In genomic region chr1:11803924-11804665, GRCh38 we compare ENCODE assay signal across 9 cellular contexts. TPM values are rescaled to one million over a fixed set of nuclear protein-coding genes. Genes with fewer than 3 reads are reported as not detected.
A peak's percentile ranks its signal among the peaks of the same experiment; 100 is the strongest.
DNase-seq lines count a peak whose midpoint lies in the region; ATAC-seq, FAIRE-seq and TF ChIP-seq lines count a peak whose summit lies in the region.
"Not testable (repeated sequence)": the region's sequence is repeated elsewhere in the genome, so short reads cannot be mapped to it uniquely, and the experiment has no call there.
"Had no signal": no experiment of that assay in that cellular context is flagged by ENCODE, and none has a peak within 500 bp of the region (broad histone marks: within the 10 kb centered on the region; RNA-seq: fewer than 3 reads in every experiment).

No MANE protein-coding gene starts in this region.

- peak overlapping the region; percentile 92 for H2AFZ ChIP-seq in IMR-90 (replicated peaks; ENCODE audit: low read length, poor library complexity)

- not testable (repeated sequence) for ATAC-seq in IMR-90 (ENCODE audit: low read depth); thoracic aorta (ENCODE audit: insufficient number of reproducible peaks, low FRiP score, low read depth)
- ATAC-seq in pancreas, result peak in 1 of 4 donors; percentile 1

- TF ChIP-seq POLR2A in IMR-90 (IDR thresholded peaks at IDR 0.05; ENCODE audit: low read depth, low read length), result 0 out of 2 replicates have a peak, but pooled peaks have one; percentile 11
- not testable (repeated sequence) for TF ChIP-seq POLR2A in esophagus muscularis mucosa (IDR thresholded peaks at IDR 0.05; ENCODE audit: low read depth)

- TF ChIP-seq EP300 in esophagus muscularis mucosa (IDR thresholded peaks at IDR 0.05), result not testable (repeated sequence)

- TF ChIP-seq RAD21 in IMR-90 (IDR thresholded peaks at IDR 0.05; ENCODE audit: low read length), result not testable (repeated sequence)
- TF ChIP-seq RAD21 in liver (IDR thresholded peaks at IDR 0.05), result peak; percentile 17 to 24

- H3K23ac ChIP-seq in IMR-90 (ENCODE audit: low read depth, low read length), result peak overlapping the region; percentile 61

- peak overlapping the region; percentile 95 for H2AK9ac ChIP-seq in IMR-90 (replicated peaks; ENCODE audit: low read depth, low read length, poor library complexity)

- H3K36me3 ChIP-seq in IMR-90 (ENCODE audit: control insufficient read depth, insufficient read depth, low read length) (peaks cover 16% of the 10 kb centered on the region), WERI-Rb-1 (peaks cover 28% of the 10 kb centered on the region), esophagus muscularis mucosa (peaks cover 9 to 38% (median 23%) of the 10 kb centered on the region in 4 donors), liver (ENCODE audit: control insufficient read depth in 4 of 4, insufficient read depth in 3 of 4, low read depth in 1 of 4, low read length in 3 of 4) (peaks cover 3 to 19% (median 13%) of the 10 kb centered on the region in 4 donors), pancreas (peaks cover 0 to 14% (median 0%) of the 10 kb centered on the region in 3 donors), thoracic aorta (peaks cover 15% of the 10 kb centered on the region)

- POLR2A ChIA-PET in IMR-90 (lab: Charles Lee; ENCODE audit: unreplicated experiment), result interaction anchor here (0.7 to 1.1 kb wide), 2 partner anchors 68 to 106 kb away, joined by 3 to 5 read pairs; no protein-coding TSS in a partner anchor

- peak overlapping the region; percentile 93 for H3K4me2 ChIP-seq in IMR-90 (ENCODE audit: low read depth, low read length)

- dilution Hi-C loops in IMR-90 (cut with HindIII; ENCODE audit: low sequenced_read_pairs, unreplicated experiment), result not testable (repeated sequence)

- H4K8ac ChIP-seq in IMR-90 (ENCODE audit: low read depth in 2 of 2, low read length in 2 of 2), result peak overlapping the region in 1 of 2 experiments; percentile 47; a peak in 1 of 4 replicates

- H4K5ac ChIP-seq in IMR-90 (ENCODE audit: low read depth, low read length), result peak overlapping the region; percentile 32

- peaks cover 45 to 53% of the 10 kb centered on the region in 2 donors for H3K36me3 Mint-ChIP-seq in CD14-positive monocyte

- intact Hi-C loops in CD14-positive monocyte (cut with micrococcal nuclease) (loop anchor here in 1 of 2 donors (2.0 to 10.0 kb wide), 3 partner anchors 13 to 181 kb away; partner anchors contain the start of genes AGTRAP and MFN2), IMR-90 (cut with micrococcal nuclease) (loop anchor here (2.0 to 5.0 kb wide), 2 partner anchors 67 to 122 kb away; partner anchors contain the start of genes AGTRAP and MAD2L2)
- intact Hi-C loops in esophagus muscularis mucosa (cut with DNase I); pancreas (cut with DNase I): not testable (repeated sequence)

- not testable (repeated sequence) for H3K9me1 ChIP-seq in IMR-90 (ENCODE audit: insufficient read depth, low read length)

- not testable (repeated sequence) for FAIRE-seq in pancreas (lab: Jason Lieb, UNC)

- H3K14ac ChIP-seq in IMR-90 (replicated peaks; ENCODE audit: low read depth, low read length), result peak overlapping the region; percentile 26

- H3K27ac ChIP-seq in IMR-90 (ENCODE audit: insufficient read depth, low read length), result peak overlapping the region; percentile 92
- H3K27ac ChIP-seq in WERI-Rb-1, result peak overlapping the region; percentile 63
- H3K27ac ChIP-seq in esophagus muscularis mucosa (replicated peaks in 1 of 4), result peak overlapping the region; percentile 95 to 99 (median 98)
- peak overlapping the region; percentile 97 to 98 for H3K27ac ChIP-seq in liver (ENCODE audit: low read depth in 1 of 2, low read length in 2 of 2)
- H3K27ac ChIP-seq in pancreas, result peak overlapping the region in 3 of 4 donors; percentile 93 to 99 (median 96)
- peak overlapping the region; percentile 95 to 99 for H3K27ac ChIP-seq in thoracic aorta

- peak overlapping the region; percentile 42 for H3K9ac ChIP-seq in IMR-90 (ENCODE audit: low read depth, low read length)
- H3K9ac ChIP-seq in liver (ENCODE audit: low read depth in 1 of 2, low read length in 2 of 2), result peak overlapping the region in 1 of 2 donors; percentile 96

- CTCF ChIA-PET in IMR-90 (lab: Yijun Ruan, JAX), result interaction anchor here (0.5 to 1.1 kb wide), 2 partner anchors 19 to 64 kb away, joined by 4 read pairs; no protein-coding TSS in a partner anchor

- H3K4me1 ChIP-seq in IMR-90 (ENCODE audit: control insufficient read depth, insufficient read depth, low read length), result peaks cover 13% of the 10 kb centered on the region
- peaks cover 46 to 81% (median 69%) of the 10 kb centered on the region in 4 donors for H3K4me1 ChIP-seq in esophagus muscularis mucosa
- peaks cover 7 to 53% (median 42%) of the 10 kb centered on the region in 4 donors for H3K4me1 ChIP-seq in liver (ENCODE audit: control insufficient read depth in 4 of 4, insufficient read depth in 4 of 4, low read length in 3 of 4)
- H3K4me1 ChIP-seq in pancreas, result peaks cover 7 to 37% (median 21%) of the 10 kb centered on the region in 3 donors
- H3K4me1 ChIP-seq in thoracic aorta (ENCODE audit: control insufficient read depth in 1 of 2, low read depth in 2 of 2), result peaks cover 30 to 63% of the 10 kb centered on the region in 2 donors

- 100% methylated on average over 2 of the region's 9 CpGs; no CpG with 5 or more reads in 1 of the 2 experiments for WGBS in IMR-90 (ENCODE audit: extremely low coverage in 2 of 2, insufficient read length in 1 of 2), 2 experiments
- WGBS in esophagus muscularis mucosa, result 77% methylated on average over 7 of the region's 9 CpGs
- WGBS in liver, result 35% methylated on average over 9 of the region's 9 CpGs
- WGBS in pancreas, 2 donors, result 56 to 64% methylated on average over 9 of the region's 9 CpGs

- peak overlapping the region; percentile 55; the same call in 1 of the 2 replicates for H3K56ac ChIP-seq in IMR-90 (ENCODE audit: extremely low read depth, insufficient read depth, low read length)

- H3K4me3 Mint-ChIP-seq in CD14-positive monocyte, result peak overlapping the region; percentile 94 to 99

- BruUV-seq in IMR-90 (replicated peaks; lab: Mats Ljungman, UMichigan), result not testable (repeated sequence)

- DNase-seq in CD14-positive monocyte (ENCODE audit: low spot score); IMR-90; WERI-Rb-1; astrocyte of the cerebellum (ENCODE audit: low read depth); esophagus muscularis mucosa (ENCODE audit: extremely low spot score); thoracic aorta (ENCODE audit: low spot score): not testable (repeated sequence)
- peak in 1 of 6 donors; percentile 14 for DNase-seq in pancreas

- H2AK5ac ChIP-seq in IMR-90 (ENCODE audit: low read depth, low read length), result peak overlapping the region; percentile 32; the same call in 1 of the 2 replicates

- H2BK5ac ChIP-seq in IMR-90 (ENCODE audit: low read depth, low read length, poor library complexity, severe bottlenecking), result peak overlapping the region; percentile 71

- peak overlapping the region; percentile 80 to 100 (median 99) for H3K27ac Mint-ChIP-seq in CD14-positive monocyte

- H3K4me3 ChIP-seq in IMR-90 (ENCODE audit: insufficient read depth, low read depth, low read length) (peak overlapping the region; percentile 29; the same call in 1 of the 2 replicates), WERI-Rb-1 (ENCODE audit: low read depth, low read length) (peak overlapping the region; percentile 17), astrocyte of the cerebellum (ENCODE audit: low read depth, low read length) (peak overlapping the region; percentile 48), esophagus muscularis mucosa (peak overlapping the region; percentile 66 to 90 (median 74)), liver (ENCODE audit: low read depth in 1 of 3, low read length in 3 of 3) (peak overlapping the region in 2 of 3 donors; percentile 10 to 72), pancreas (peak overlapping the region in 2 of 4 donors; percentile 70 to 81), thoracic aorta (peak overlapping the region; percentile 83)

- H3K9me3 ChIP-seq in IMR-90 (ENCODE audit: control insufficient read depth, insufficient read depth, low read length); WERI-Rb-1 (ENCODE audit: severe bottlenecking); esophagus muscularis mucosa; liver (ENCODE audit: control insufficient read depth in 4 of 4, low read length in 3 of 4); pancreas; thoracic aorta: not testable (repeated sequence)

- H3K9me3 Mint-ChIP-seq in CD14-positive monocyte, result not testable (repeated sequence)

- peaks cover 70% of the 10 kb centered on the region for H3K4me1 Mint-ChIP-seq in CD14-positive monocyte

- H3K4ac ChIP-seq in IMR-90 (ENCODE audit: low read depth, low read length), result peak overlapping the region; percentile 57

- H2BK120ac ChIP-seq in IMR-90 (ENCODE audit: low read depth, low read length), result peak overlapping the region; percentile 61

- H4K20me1 ChIP-seq in IMR-90 (ENCODE audit: insufficient read depth, low read length), result not testable (repeated sequence)

- not testable (repeated sequence) for H3K27me3 Mint-ChIP-seq in CD14-positive monocyte (ENCODE audit: low read depth in 3 of 3)

- not testable (repeated sequence) for H3K27me3 ChIP-seq in IMR-90 (ENCODE audit: control insufficient read depth, insufficient read depth, low read length); WERI-Rb-1 (ENCODE audit: insufficient read depth, low read depth, severe bottlenecking); esophagus muscularis mucosa; liver (ENCODE audit: control insufficient read depth in 4 of 4, insufficient read depth in 4 of 4, low read length in 3 of 4); pancreas; thoracic aorta (replicated peaks; ENCODE audit: insufficient read depth)

- not testable (repeated sequence) for TF ChIP-seq CTCF in CD14-positive monocyte (IDR thresholded peaks at IDR 0.05); IMR-90 (conservative IDR thresholded peaks at IDR 0.05; ENCODE audit: low read depth, low read length); WERI-Rb-1 (IDR thresholded peaks at IDR 0.05; ENCODE audit: low read depth, low read length); astrocyte of the cerebellum (IDR thresholded peaks at IDR 0.05; ENCODE audit: low read depth, low read length, missing control alignments); esophagus muscularis mucosa (IDR thresholded peaks at IDR 0.05); liver (IDR thresholded peaks at IDR 0.05; ENCODE audit: low read depth, low read length, missing input control); pancreas (IDR thresholded peaks at IDR 0.05); thoracic aorta (IDR thresholded peaks at IDR 0.05)

- peak overlapping the region; percentile 16; the same call in 1 of the 2 replicates for H4K91ac ChIP-seq in IMR-90 (ENCODE audit: insufficient read depth, low read depth, low read length)

- H2BK20ac ChIP-seq in IMR-90 (ENCODE audit: low read depth, low read length), result peak overlapping the region; percentile 44; the same call in 1 of the 2 replicates

- in situ Hi-C loops in IMR-90 (cut with MboI; ENCODE audit: low sequenced_read_pairs); astrocyte of the cerebellum (cut with HindIII; ENCODE audit: low sequenced_read_pairs): not testable (repeated sequence)

- peaks cover 10 to 63% of the 10 kb centered on the region in 2 experiments; a peak in 3 of 4 replicates for H3K79me1 ChIP-seq in IMR-90 (ENCODE audit: low read depth in 1 of 2, low read length in 2 of 2)

- peak overlapping the region; percentile 30 for H3K18ac ChIP-seq in IMR-90 (ENCODE audit: low read depth, low read length)

- H2BK15ac ChIP-seq in IMR-90 (ENCODE audit: low read depth, low read length), result peak overlapping the region; percentile 27; the same call in 1 of the 3 replicates

RNA-seq across cellular contexts. Expression of gene MTHFR, which starts 1.7 kb away (rescaled TPM):
- 1 to 10 TPM; 4.5 to 8.5 TPM for polyA plus RNA-seq in CD14-positive monocyte
- total RNA-seq in IMR-90 (2012; rRNA removed), result 6.7 and 7.3 TPM in 2 replicates
- polyA plus RNA-seq in IMR-90 (2012; rRNA removed), result 6.7 and 7.4 TPM in 2 replicates
- polyA plus RNA-seq in IMR-90 (2012; cell fraction: cytosol; rRNA removed), result 3.5 and 5.5 TPM in 2 replicates
- polyA plus RNA-seq in IMR-90 (2012; cell fraction: nucleus; rRNA removed; ENCODE audit: low replicate concordance), result 16.7 and 23.0 TPM in 2 replicates
- total RNA-seq in esophagus muscularis mucosa, result 10 to 100 TPM; 23.4 to 38.6 (median 26.8) TPM
- total RNA-seq in liver, result 10 to 100 TPM; 27.6 to 29.0 TPM
- polyA plus RNA-seq in liver, result 1 to 10 TPM; 5.5 to 9.0 TPM
- 10 to 100 TPM; 12.7 to 18.2 (median 15.6) TPM for total RNA-seq in pancreas
- 10 to 100 TPM in 1 of 2 donors, 1 to 10 TPM in 1; 9.6 to 19.1 TPM for polyA plus RNA-seq in pancreas
- 10 to 100 TPM; 30.3 to 81.4 TPM for total RNA-seq in thoracic aorta

RNA-seq across cellular contexts. Expression of gene CLCN6, which starts 1.9 kb away (rescaled TPM):
- 1 to 10 TPM; 3.8 to 4.2 TPM for polyA plus RNA-seq in CD14-positive monocyte
- total RNA-seq in IMR-90 (2012; rRNA removed), result 4.1 and 5.0 TPM in 2 replicates
- polyA plus RNA-seq in IMR-90 (2012; rRNA removed), result 9.7 and 10.6 TPM in 2 replicates
- 3.5 and 5.0 TPM in 2 replicates for polyA plus RNA-seq in IMR-90 (2012; cell fraction: cytosol; rRNA removed)
- 42.7 and 54.8 TPM in 2 replicates for polyA plus RNA-seq in IMR-90 (2012; cell fraction: nucleus; rRNA removed; ENCODE audit: low replicate concordance)
- total RNA-seq in esophagus muscularis mucosa, result 10 to 100 TPM; 12.5 to 19.7 (median 15.5) TPM
- total RNA-seq in liver, result 1 to 10 TPM; 5.6 to 9.0 TPM
- 1 to 10 TPM; 5.0 to 7.3 TPM for polyA plus RNA-seq in liver
- total RNA-seq in pancreas, result 10 to 100 TPM in 1 of 6 donors, 1 to 10 TPM in 5; 4.3 to 12.3 (median 6.0) TPM
- polyA plus RNA-seq in pancreas, result 10 to 100 TPM; 13.6 to 16.8 TPM
- total RNA-seq in thoracic aorta, result 10 to 100 TPM; 27.5 to 31.5 TPM

RNA-seq across cellular contexts. Expression of gene C1orf167, which starts 42.1 kb away (rescaled TPM):
- polyA plus RNA-seq in CD14-positive monocyte (not detected), IMR-90 (2012; rRNA removed) (0.15 and 0.27 TPM in 2 replicates), liver (under 1 TPM in 1 of 2 donors, not detected in 1; 0.37 TPM), pancreas (1 to 10 TPM in 1 of 2 donors, under 1 TPM in 1; 0.85 to 1.4 TPM)
- total RNA-seq in IMR-90 (2012; rRNA removed) (under 0.01 and 0.28 TPM in 2 replicates), esophagus muscularis mucosa (1 to 10 TPM in 2 of 4 donors, not detected in 2; 2.3 to 4.3 TPM), liver (not detected), pancreas (under 1 TPM in 1 of 6 donors, not detected in 5; 0.37 TPM), thoracic aorta (1 to 10 TPM in 1 of 2 donors, not detected in 1; 4.2 TPM)
- 0.10 and 0.42 TPM in 2 replicates for polyA plus RNA-seq in IMR-90 (2012; cell fraction: cytosol; rRNA removed)
- polyA plus RNA-seq in IMR-90 (2012; cell fraction: nucleus; rRNA removed; ENCODE audit: low replicate concordance), result 0.06 and 0.27 TPM in 2 replicates

RNA-seq across cellular contexts. Expression of gene NPPA, which starts 43.5 kb away (rescaled TPM):
- polyA plus RNA-seq in CD14-positive monocyte (not detected), IMR-90 (2012; rRNA removed) (not detected in 2 replicates), liver (under 1 TPM in 1 of 2 donors, not detected in 1; 0.12 TPM), pancreas (1 to 10 TPM in 1 of 2 donors, under 1 TPM in 1; 0.28 to 1.3 TPM)
- total RNA-seq in IMR-90 (2012; rRNA removed) (not detected in 2 replicates), esophagus muscularis mucosa (1 to 10 TPM in 1 of 4 donors, not detected in 3; 1.7 TPM), liver (not detected), pancreas (under 1 TPM in 1 of 6 donors, not detected in 5; 0.24 TPM), thoracic aorta (not detected)
- polyA plus RNA-seq in IMR-90 (2012; cell fraction: cytosol; rRNA removed), result not detected in 2 replicates
- polyA plus RNA-seq in IMR-90 (2012; cell fraction: nucleus; rRNA removed; ENCODE audit: low replicate concordance), result not detected in 2 replicates
- total RNA-seq: mucosa of gallbladder had no signal

RNA-seq across cellular contexts. Expression of gene NPPB, which starts 54.6 kb away (rescaled TPM):
- not detected for polyA plus RNA-seq in CD14-positive monocyte
- not detected in 2 replicates for total RNA-seq in IMR-90 (2012; rRNA removed)
- polyA plus RNA-seq in IMR-90 (2012; rRNA removed), result 0.24 TPM in 1 of 2 replicates, not detected in the other
- polyA plus RNA-seq in IMR-90 (2012; cell fraction: cytosol; rRNA removed), result 0.10 TPM in 1 of 2 replicates, not detected in the other
- polyA plus RNA-seq in IMR-90 (2012; cell fraction: nucleus; rRNA removed; ENCODE audit: low replicate concordance), result 0.16 TPM in 1 of 2 replicates, not detected in the other
- not detected for total RNA-seq in esophagus muscularis mucosa
- total RNA-seq in liver, result not detected
- polyA plus RNA-seq in liver, result not detected
- total RNA-seq in pancreas, result 1 to 10 TPM in 1 of 6 donors, under 1 TPM in 2, not detected in 3; 0.28 to 1.5 (median 0.31) TPM
- polyA plus RNA-seq in pancreas, result 1 to 10 TPM in 1 of 2 donors, under 1 TPM in 1; 0.95 to 1.6 TPM
- total RNA-seq in thoracic aorta, result not detected
- total RNA-seq: mucosa of gallbladder had no signal
